8 cellular contexts compared by ENCODE assay signal in the genomic region with DNA sequence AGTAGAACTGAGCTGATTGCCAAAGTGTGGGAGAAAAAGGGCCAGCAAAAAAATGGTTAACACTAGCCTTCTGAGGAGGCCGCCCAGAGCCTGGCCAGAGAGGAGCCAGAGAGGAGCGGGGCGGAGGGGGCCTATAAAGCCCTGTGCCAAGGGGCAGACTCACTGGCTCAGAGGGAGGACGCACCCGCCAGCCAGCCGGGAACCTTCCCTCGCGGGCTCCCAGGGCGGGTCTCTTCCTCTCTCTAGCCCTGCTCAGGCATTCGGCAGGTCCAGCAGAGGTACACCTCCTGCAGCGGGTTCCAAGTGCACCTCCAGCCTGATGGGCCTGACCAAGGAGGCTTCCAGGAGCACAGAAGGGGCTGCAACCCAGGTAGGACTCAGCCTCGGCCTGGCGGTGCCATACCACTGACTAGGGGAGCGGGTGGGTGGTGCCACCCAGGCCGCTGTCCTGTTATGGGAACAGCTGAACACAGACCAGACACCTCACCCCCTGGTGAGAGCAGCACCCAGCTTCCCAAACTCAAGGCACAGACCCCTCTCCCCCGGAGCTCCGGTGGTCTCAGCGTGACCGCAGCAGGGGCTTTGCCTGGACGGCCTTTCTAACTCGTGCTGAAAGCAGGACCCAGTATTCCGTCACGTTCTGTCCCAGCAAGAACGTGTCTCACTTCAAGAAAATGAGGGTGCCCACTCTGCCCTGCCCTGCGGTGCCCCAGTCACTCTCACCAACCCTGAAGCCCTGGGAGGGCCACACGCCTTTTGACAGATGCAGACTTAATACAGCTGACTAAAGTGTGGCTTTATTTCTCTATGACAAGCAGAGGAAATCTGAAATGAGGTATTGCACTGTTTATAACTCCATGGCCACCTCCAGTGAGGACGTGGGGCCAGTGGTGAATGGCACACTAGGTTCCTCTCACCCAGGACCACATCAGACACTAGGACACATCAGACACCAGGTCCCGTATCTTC. TPM values are rescaled to one million over a fixed set of nuclear protein-coding genes. Genes with fewer than 3 reads are reported as not detected.
A peak's percentile ranks its signal among the peaks of the same experiment; 100 is the strongest.
DNase-seq lines count a peak whose midpoint lies in the region; ATAC-seq and TF ChIP-seq lines count a peak whose summit lies in the region.

A gene (plus strand): TSS at position 162 of the 969 bp plus-strand sequence. CDS start 3,616 bp downstream, outside the sequence.

- no peak for ATAC-seq in GM18505 (IDR thresholded peaks at IDR 0.05; ENCODE audit: unreplicated experiment)

- peak; percentile 59 for DNase-seq in EL
- peak; percentile 51 for DNase-seq in NCI-H446 treated with DMSO at 0.1 percent for 48 hours (lab: John Stamatoyannopoulos, UW)
- no peak for DNase-seq in type B pancreatic cell (ENCODE audit: extremely low spot score, unreplicated experiment)
- no peak for DNase-seq in GM19240 (ENCODE audit: insufficient read length, low spot score)
- DNase-seq in effector CD4-positive, alpha-beta T cell: no peak

- WGBS in liver: 23% methylated on average over 28 of the region's 28 CpGs

- H3K4me3 Mint-ChIP-seq in type B pancreatic cell: peak within 1 kb of the TSS; percentile 86

- peaks cover 4% of the 10 kb centered on the region for H3K36me3 Mint-ChIP-seq in type B pancreatic cell

- peak within 1 kb of the TSS; percentile 84 for H3K27ac Mint-ChIP-seq in type B pancreatic cell

- H3K4me1 ChIP-seq in liver (ENCODE audit: control insufficient read depth in 4 of 4, insufficient read depth in 4 of 4, low read length in 3 of 4): peaks cover 5 to 48% (median 30%) of the 10 kb centered on the region in 4 donors

- TF ChIP-seq POLR2A in GM18505 (IDR thresholded peaks at IDR 0.05; ENCODE audit: borderline replicate concordance, extremely low read depth, insufficient read depth, insufficient read length): no peak

- no peaks in the 10 kb centered on the region for H3K9me3 ChIP-seq in liver (ENCODE audit: control insufficient read depth in 4 of 4, low read length in 3 of 4)

- H3K4me1 Mint-ChIP-seq in type B pancreatic cell (ENCODE audit: unreplicated experiment): peaks cover 24% of the 10 kb centered on the region

- H3K9me3 Mint-ChIP-seq in type B pancreatic cell: no peaks in the 10 kb centered on the region

- H3K27ac ChIP-seq in cingulate gyrus (ENCODE audit: low read depth, low read length) (peak within 1 kb of the TSS; percentile 56), liver (ENCODE audit: low read depth in 1 of 2, low read length in 2 of 2) (peak within 1 kb of the TSS; percentile 66 to 84)

- no peaks in the 10 kb centered on the region for H3K27me3 ChIP-seq in liver (ENCODE audit: control insufficient read depth in 4 of 4, insufficient read depth in 4 of 4, low read length in 3 of 4)

- TF ChIP-seq CTCF in liver (IDR thresholded peaks at IDR 0.05; ENCODE audit: low read depth, low read length, missing input control) (no peak), type B pancreatic cell (conservative IDR thresholded peaks at IDR 0.05) (no peak)

- TF ChIP-seq RAD21 in liver (IDR thresholded peaks at IDR 0.05): peak in 1 of 2 donors; percentile 57

- peak within 1 kb of the TSS; percentile 56 to 67 for H3K9ac ChIP-seq in liver (ENCODE audit: low read depth in 1 of 2, low read length in 2 of 2)

- peaks cover 0 to 4% (median 0%) of the 10 kb centered on the region in 4 donors for H3K36me3 ChIP-seq in liver (ENCODE audit: control insufficient read depth in 4 of 4, insufficient read depth in 3 of 4, low read depth in 1 of 4, low read length in 3 of 4)

- H3K4me3 ChIP-seq in liver (ENCODE audit: low read depth in 1 of 3, low read length in 3 of 3): peak within 1 kb of the TSS; percentile 50 to 63 (median 59)

- no peaks in the 10 kb centered on the region for H3K27me3 Mint-ChIP-seq in type B pancreatic cell

TF ChIP-seq in liver, 16 proteins besides CTCF, POLR2A, EP300 and RAD21:
- TF ChIP-seq, protein P1, sequence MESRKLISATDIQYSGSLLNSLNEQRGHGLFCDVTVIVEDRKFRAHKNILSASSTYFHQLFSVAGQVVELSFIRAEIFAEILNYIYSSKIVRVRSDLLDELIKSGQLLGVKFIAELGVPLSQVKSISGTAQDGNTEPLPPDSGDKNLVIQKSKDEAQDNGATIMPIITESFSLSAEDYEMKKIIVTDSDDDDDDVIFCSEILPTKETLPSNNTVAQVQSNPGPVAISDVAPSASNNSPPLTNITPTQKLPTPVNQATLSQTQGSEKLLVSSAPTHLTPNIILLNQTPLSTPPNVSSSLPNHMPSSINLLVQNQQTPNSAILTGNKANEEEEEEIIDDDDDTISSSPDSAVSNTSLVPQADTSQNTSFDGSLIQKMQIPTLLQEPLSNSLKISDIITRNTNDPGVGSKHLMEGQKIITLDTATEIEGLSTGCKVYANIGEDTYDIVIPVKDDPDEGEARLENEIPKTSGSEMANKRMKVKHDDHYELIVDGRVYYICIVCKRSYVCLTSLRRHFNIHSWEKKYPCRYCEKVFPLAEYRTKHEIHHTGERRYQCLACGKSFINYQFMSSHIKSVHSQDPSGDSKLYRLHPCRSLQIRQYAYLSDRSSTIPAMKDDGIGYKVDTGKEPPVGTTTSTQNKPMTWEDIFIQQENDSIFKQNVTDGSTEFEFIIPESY (IDR thresholded peaks at IDR 0.05): no peak
- TF ChIP-seq RXRA (IDR thresholded peaks at IDR 0.05) (peak; percentile 7 to 30), SP1 (IDR thresholded peaks at IDR 0.05) (peak; percentile 11), NR2F2 (IDR thresholded peaks at IDR 0.05) (no peak), HNF4A (conservative IDR thresholded peaks at IDR 0.05) (peak; percentile 28 to 43), JUND (IDR thresholded peaks at IDR 0.05) (no peak), FOXA2 (IDR thresholded peaks at IDR 0.05) (no peak), GABPA (IDR thresholded peaks at IDR 0.05 in 1 of 2, conservative IDR thresholded peaks at IDR 0.05 in 1 of 2) (no peak), HNF4G (IDR thresholded peaks at IDR 0.05) (no peak), FOXA1 (IDR thresholded peaks at IDR 0.05) (no peak), YY1 (IDR thresholded peaks at IDR 0.05) (peak; percentile 32), EGR1 (IDR thresholded peaks at IDR 0.05; ENCODE audit: low read depth in 2 of 2) (no peak), TAF1 (conservative IDR thresholded peaks at IDR 0.05) (no peak)
- TF ChIP-seq, protein P2, sequence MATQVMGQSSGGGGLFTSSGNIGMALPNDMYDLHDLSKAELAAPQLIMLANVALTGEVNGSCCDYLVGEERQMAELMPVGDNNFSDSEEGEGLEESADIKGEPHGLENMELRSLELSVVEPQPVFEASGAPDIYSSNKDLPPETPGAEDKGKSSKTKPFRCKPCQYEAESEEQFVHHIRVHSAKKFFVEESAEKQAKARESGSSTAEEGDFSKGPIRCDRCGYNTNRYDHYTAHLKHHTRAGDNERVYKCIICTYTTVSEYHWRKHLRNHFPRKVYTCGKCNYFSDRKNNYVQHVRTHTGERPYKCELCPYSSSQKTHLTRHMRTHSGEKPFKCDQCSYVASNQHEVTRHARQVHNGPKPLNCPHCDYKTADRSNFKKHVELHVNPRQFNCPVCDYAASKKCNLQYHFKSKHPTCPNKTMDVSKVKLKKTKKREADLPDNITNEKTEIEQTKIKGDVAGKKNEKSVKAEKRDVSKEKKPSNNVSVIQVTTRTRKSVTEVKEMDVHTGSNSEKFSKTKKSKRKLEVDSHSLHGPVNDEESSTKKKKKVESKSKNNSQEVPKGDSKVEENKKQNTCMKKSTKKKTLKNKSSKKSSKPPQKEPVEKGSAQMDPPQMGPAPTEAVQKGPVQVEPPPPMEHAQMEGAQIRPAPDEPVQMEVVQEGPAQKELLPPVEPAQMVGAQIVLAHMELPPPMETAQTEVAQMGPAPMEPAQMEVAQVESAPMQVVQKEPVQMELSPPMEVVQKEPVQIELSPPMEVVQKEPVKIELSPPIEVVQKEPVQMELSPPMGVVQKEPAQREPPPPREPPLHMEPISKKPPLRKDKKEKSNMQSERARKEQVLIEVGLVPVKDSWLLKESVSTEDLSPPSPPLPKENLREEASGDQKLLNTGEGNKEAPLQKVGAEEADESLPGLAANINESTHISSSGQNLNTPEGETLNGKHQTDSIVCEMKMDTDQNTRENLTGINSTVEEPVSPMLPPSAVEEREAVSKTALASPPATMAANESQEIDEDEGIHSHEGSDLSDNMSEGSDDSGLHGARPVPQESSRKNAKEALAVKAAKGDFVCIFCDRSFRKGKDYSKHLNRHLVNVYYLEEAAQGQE (IDR thresholded peaks at IDR 0.05): no peak
- TF ChIP-seq, protein P3, sequence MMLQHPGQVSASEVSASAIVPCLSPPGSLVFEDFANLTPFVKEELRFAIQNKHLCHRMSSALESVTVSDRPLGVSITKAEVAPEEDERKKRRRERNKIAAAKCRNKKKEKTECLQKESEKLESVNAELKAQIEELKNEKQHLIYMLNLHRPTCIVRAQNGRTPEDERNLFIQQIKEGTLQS (IDR thresholded peaks at IDR 0.05): no peak
- TF ChIP-seq, protein P4, sequence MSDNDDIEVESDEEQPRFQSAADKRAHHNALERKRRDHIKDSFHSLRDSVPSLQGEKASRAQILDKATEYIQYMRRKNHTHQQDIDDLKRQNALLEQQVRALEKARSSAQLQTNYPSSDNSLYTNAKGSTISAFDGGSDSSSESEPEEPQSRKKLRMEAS (IDR thresholded peaks at IDR 0.05): peak; percentile 7

RNA-seq across cellular contexts. Expression of the gene that starts here (rescaled TPM):
- total RNA-seq in liver (1 to 10 TPM; 2.9 to 6.7 TPM), type B pancreatic cell (ENCODE audit: low replicate concordance) (2.5 and 5.0 TPM in 2 replicates)
- polyA plus RNA-seq in liver: 10 to 100 TPM in 1 of 2 donors, 1 to 10 TPM in 1; 8.0 to 23.1 TPM

Comparison
In these comparisons a context has a peak if more than half of its experiments do, and no peak if none do; other contexts are left out.
1. DNase-seq: peak in EL (single experiment) and NCI-H446 treated with DMSO at 0.1 percent for 48 hours (single experiment); none in type B pancreatic cell (single experiment), GM19240 (single experiment) and effector CD4-positive, alpha-beta T cell (single experiment).